In genomic region chr2:96527990-96528679, GRCh38 we compare ENCODE assay signal across 8 cellular contexts. TPM values are rescaled to one million over a fixed set of nuclear protein-coding genes. Genes with fewer than 3 reads are reported as not detected.
DNase-seq lines count a peak whose midpoint lies in the region; ATAC-seq and TF ChIP-seq lines count a peak whose summit lies in the region.

No MANE protein-coding gene starts in this region.

- ATAC-seq in GM18511 (IDR thresholded peaks at IDR 0.05; ENCODE audit: unreplicated experiment) = peak; percentile 19
- peak; percentile 15 to 20 for ATAC-seq in lower lobe of right lung
- ATAC-seq in GM18873 (IDR thresholded peaks at IDR 0.05; ENCODE audit: low FRiP score, unreplicated experiment) = no peak

- no peaks in the 10 kb centered on the region for H3K27me3 Mint-ChIP-seq in T-helper 2 cell treated with Interferon-gamma antibody and Interleukin-4, amounts not matched to agents 5 μg/mL and 100 μg/mL, for 36 hours (ENCODE audit: low read depth)
- H3K27me3 Mint-ChIP-seq in brain = peaks cover 17% of the 10 kb centered on the region

- no peaks in the 10 kb centered on the region for H3K36me3 ChIP-seq in lower lobe of right lung

- peak; percentile 76 for DNase-seq in T-helper 2 cell treated with Interferon-gamma antibody and Interleukin-4, amounts not matched to agents 5 μg/mL and 100 μg/mL, for 36 hours (ENCODE audit: low spot score)
- DNase-seq in lower lobe of right lung (peak; percentile 75), NCI-H1092 (lab: John Stamatoyannopoulos, UW) (no peak), COLO668 (lab: John Stamatoyannopoulos, UW; ENCODE audit: unreplicated experiment) (no peak)
- peak; percentile 61 to 78 for DNase-seq in stimulated activated CD8-positive, alpha-beta memory T cell treated with anti-CD3 and anti-CD28 coated beads, Interleukin-15, amount 100 ng/mL, for 48 hours (ENCODE audit: low read depth in 2 of 2)

- TF ChIP-seq CTCF in brain (conservative IDR thresholded peaks at IDR 0.05) = no peak
- no peak for TF ChIP-seq CTCF in lower lobe of right lung (IDR thresholded peaks at IDR 0.05)

- H3K4me1 ChIP-seq in lower lobe of right lung = peaks cover 48% of the 10 kb centered on the region

- H3K36me3 Mint-ChIP-seq in T-helper 2 cell treated with Interferon-gamma antibody and Interleukin-4, amounts not matched to agents 5 μg/mL and 100 μg/mL, for 36 hours (ENCODE audit: low read depth) = no peaks in the 10 kb centered on the region
- H3K36me3 Mint-ChIP-seq in brain = no peaks in the 10 kb centered on the region

- H3K27me3 ChIP-seq in lower lobe of right lung (ENCODE audit: low read depth) = no peaks in the 10 kb centered on the region

- H3K4me3 Mint-ChIP-seq in T-helper 2 cell treated with Interferon-gamma antibody and Interleukin-4, amounts not matched to agents 5 μg/mL and 100 μg/mL, for 36 hours = peak overlapping the region; percentile 41
- peak overlapping the region; percentile 26 to 68 (median 58) for H3K4me3 Mint-ChIP-seq in brain

- H3K9me3 Mint-ChIP-seq in T-helper 2 cell treated with Interferon-gamma antibody and Interleukin-4, amounts not matched to agents 5 μg/mL and 100 μg/mL, for 36 hours = no peaks in the 10 kb centered on the region
- peaks cover 0 to 7% (median 4%) of the 10 kb centered on the region in 5 experiments for H3K9me3 Mint-ChIP-seq in brain

- intact Hi-C loops in lower lobe of right lung (cut with DNase I) = no loop called here

- peak overlapping the region; percentile 82 for H3K27ac Mint-ChIP-seq in T-helper 2 cell treated with Interferon-gamma antibody and Interleukin-4, amounts not matched to agents 5 μg/mL and 100 μg/mL, for 36 hours
- peak overlapping the region; percentile 30 to 83 (median 81) for H3K27ac Mint-ChIP-seq in brain

- H3K4me1 Mint-ChIP-seq in T-helper 2 cell treated with Interferon-gamma antibody and Interleukin-4, amounts not matched to agents 5 μg/mL and 100 μg/mL, for 36 hours (ENCODE audit: low read depth) = peaks cover 82% of the 10 kb centered on the region
- peaks cover 56% of the 10 kb centered on the region for H3K4me1 Mint-ChIP-seq in brain

- peak overlapping the region; percentile 57 for H3K4me3 ChIP-seq in lower lobe of right lung

- peak overlapping the region; percentile 83 for H3K27ac ChIP-seq in lower lobe of right lung

- no peaks in the 10 kb centered on the region for H3K9me3 ChIP-seq in lower lobe of right lung

RNA-seq across cellular contexts. Expression of gene ARID5A, which starts 8.4 kb away (rescaled TPM):
- polyA plus RNA-seq in brain (ENCODE audit: insufficient read depth, low read depth, low replicate concordance) = 10.4 TPM
- total RNA-seq in lower lobe of right lung = 27.7 TPM

RNA-seq across cellular contexts. Expression of gene NEURL3, which starts 23.0 kb away (rescaled TPM):
- polyA plus RNA-seq in brain (ENCODE audit: insufficient read depth, low read depth, low replicate concordance) = not detected
- total RNA-seq in lower lobe of right lung = 0.27 TPM

Comparison
In these comparisons a context has a peak if more than half of its experiments do, and no peak if none do; other contexts are left out.
1. DNase-seq: peak in T-helper 2 cell treated with Interferon-gamma antibody and Interleukin-4, amounts not matched to agents 5 μg/mL and 100 μg/mL, for 36 hours (single experiment), lower lobe of right lung (single experiment) and stimulated activated CD8-positive, alpha-beta memory T cell treated with anti-CD3 and anti-CD28 coated beads, Interleukin-15, amount 100 ng/mL, for 48 hours (2 of 2); none in NCI-H1092 (single experiment) and COLO668 (single experiment).